8 cellular contexts compared by ENCODE assay signal in the genomic region with DNA sequence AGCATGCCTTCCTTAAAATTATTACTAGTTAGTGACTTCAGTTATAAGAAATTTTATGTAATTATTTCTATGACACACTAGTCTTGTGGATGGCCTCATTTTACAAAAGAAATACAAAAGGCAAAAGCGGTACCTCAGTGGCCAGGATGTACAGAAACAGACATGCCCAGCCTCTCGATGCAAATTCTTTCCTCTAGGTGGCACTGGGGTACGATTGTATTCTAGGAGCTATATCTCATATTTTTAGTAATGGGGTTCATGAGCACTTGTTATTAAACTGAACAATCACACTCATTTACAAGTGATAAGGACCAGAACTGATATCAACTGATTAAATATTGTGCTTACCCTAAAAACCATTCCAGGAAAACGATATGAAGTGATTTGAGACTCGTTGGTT. TPM values are rescaled to one million over a fixed set of nuclear protein-coding genes. Genes with fewer than 3 reads are reported as not detected.
A peak's percentile ranks its signal among the peaks of the same experiment; 100 is the strongest.
DNase-seq lines count a peak whose midpoint lies in the region; ATAC-seq and TF ChIP-seq lines count a peak whose summit lies in the region.

No MANE protein-coding gene starts in this region.

- H3K27me3 Mint-ChIP-seq in T-cell = no peaks in the 10 kb centered on the region
- no peaks in the 10 kb centered on the region for H3K27me3 Mint-ChIP-seq in activated T-helper 17 cell treated with anti-CD3 and anti-CD28 coated beads, Interleukin-2, amount 50 U/mL, for 72 hours

- no peak overlapping the region for H3K27ac Mint-ChIP-seq in T-cell
- no peak overlapping the region for H3K27ac Mint-ChIP-seq in activated T-helper 17 cell treated with anti-CD3 and anti-CD28 coated beads, Interleukin-2, amount 50 U/mL, for 72 hours

- no peak for DNase-seq in AG09319 (ENCODE audit: extremely low read depth, low read depth)
- DNase-seq in RKO (ENCODE audit: low spot score) = peak; percentile 50
- DNase-seq in glomerular visceral epithelial cell (ENCODE audit: extremely low spot score) = peak; percentile 20
- no peak for DNase-seq in T-cell
- DNase-seq in head of caudate nucleus = no peak
- DNase-seq in COR-L47 (lab: John Stamatoyannopoulos, UW) = no peak

- intact Hi-C loops in head of caudate nucleus (cut with DNase I) = no loop called here

- no peaks in the 10 kb centered on the region for H3K4me1 Mint-ChIP-seq in T-cell
- H3K4me1 Mint-ChIP-seq in activated T-helper 17 cell treated with anti-CD3 and anti-CD28 coated beads, Interleukin-2, amount 50 U/mL, for 72 hours = no peaks in the 10 kb centered on the region

- POLR2A ChIA-PET in T-cell (lab: Charles Lee) = interaction anchor here (0.6 to 0.7 kb wide), 2 partner anchors 9 to 1146 kb away, joined by 4 to 8 read pairs; no protein-coding TSS in a partner anchor

- ATAC-seq in GM18868 (IDR thresholded peaks at IDR 0.05; ENCODE audit: unreplicated experiment) (peak; percentile 45), T-cell (replicated peaks in 1 of 4) (no peak)
- ATAC-seq in activated T-helper 17 cell treated with anti-CD3 and anti-CD28 coated beads, Interleukin-2, amount 50 U/mL, for 72 hours (replicated peaks) = no peak

- no peak overlapping the region for H3K4me3 Mint-ChIP-seq in T-cell
- H3K4me3 Mint-ChIP-seq in activated T-helper 17 cell treated with anti-CD3 and anti-CD28 coated beads, Interleukin-2, amount 50 U/mL, for 72 hours = no peak overlapping the region

- peak; percentile 29 for TF ChIP-seq CTCF in AG09319 (IDR thresholded peaks at IDR 0.05; ENCODE audit: low read depth, low read length)

- H3K36me3 Mint-ChIP-seq in T-cell = peaks cover 11% of the 10 kb centered on the region
- H3K36me3 Mint-ChIP-seq in activated T-helper 17 cell treated with anti-CD3 and anti-CD28 coated beads, Interleukin-2, amount 50 U/mL, for 72 hours (ENCODE audit: low read depth) = no peaks in the 10 kb centered on the region

- CTCF ChIA-PET in T-cell (lab: Charles Lee) = interaction anchor here (0.9 to 1.2 kb wide), 3 partner anchors 20 to 309 kb away, joined by 3 read pairs; no protein-coding TSS in a partner anchor

- H3K9me3 Mint-ChIP-seq in T-cell = no peaks in the 10 kb centered on the region
- H3K9me3 Mint-ChIP-seq in activated T-helper 17 cell treated with anti-CD3 and anti-CD28 coated beads, Interleukin-2, amount 50 U/mL, for 72 hours = no peaks in the 10 kb centered on the region

RNA-seq across cellular contexts. Expression of a gene that starts 59.8 kb away (rescaled TPM):
- total RNA-seq in T-cell = 100 to 1,000 TPM in 3 of 5 donors, 10 to 100 TPM in 2; 81.2 to 143 (median 112) TPM
- 100 to 1,000 TPM; 110 to 112 TPM for total RNA-seq in activated T-helper 17 cell treated with anti-CD3 and anti-CD28 coated beads, Interleukin-2, amount 50 U/mL, for 72 hours

Comparison
In these comparisons a context has a peak if more than half of its experiments do, and no peak if none do; other contexts are left out.
1. DNase-seq: peak in RKO (single experiment) and glomerular visceral epithelial cell (single experiment); none in AG09319 (single experiment), T-cell (0 of 34), head of caudate nucleus (0 of 42) and COR-L47 (single experiment).